In genomic region chr10:51289519-51289918, GRCh38 we compare ENCODE assay signal across 29 cellular contexts.
"Had no signal": no experiment of that assay in that cellular context is flagged by ENCODE, and none has a peak within 500 bp of the region (broad histone marks: within the 10 kb centered on the region; RNA-seq: fewer than 3 reads in every experiment).

No MANE protein-coding gene starts in this region.

- H3K27ac ChIP-seq: adrenal gland, ascending aorta, body of pancreas, brain microvascular endothelial cell, breast epithelium, cardiac muscle cell had no signal

- DNase-seq: activated effector memory CD4-positive, alpha-beta T cell treated with anti-CD3 and anti-CD28 coated beads, Interleukin-2, amount 50 U/mL, for 16 hours; activated effector memory CD4-positive, alpha-beta T cell treated with Interleukin-2 at 50 U/mL for 16 hours; activated gamma-delta T cell; activated gamma-delta T cell treated with Interleukin-2 at 50 U/mL for 16 hours; activated naive CD4-positive, alpha-beta T cell; activated naive CD4-positive, alpha-beta T cell treated with anti-CD3 and anti-CD28 coated beads for 36 hours; activated naive CD4-positive, alpha-beta T cell treated with anti-CD3 and anti-CD28 coated beads, Interleukin-2, amount 10 ng/mL, durations not matched to agents 7 days and 5 days; activated naive CD4-positive, alpha-beta T cell treated with anti-CD3 and anti-CD28 coated beads, Interleukin-2, amount 50 U/mL, for 16 hours; activated naive CD4-positive, alpha-beta T cell treated with Interleukin-2 at 50 U/mL for 16 hours; activated naive CD8-positive, alpha-beta T cell treated with anti-CD3 and anti-CD28 coated beads for 36 hours; activated naive CD8-positive, alpha-beta T cell treated with anti-CD3 and anti-CD28 coated beads, Interleukin-2, amount 10 ng/mL, durations not matched to agents 7 days and 5 days; activated naive CD8-positive, alpha-beta T cell treated with anti-CD3 and anti-CD28 coated beads, Interleukin-2, amount 50 U/mL, for 24 hours; activated T-cell treated with anti-CD3 and anti-CD28 coated beads, Interleukin-2, amount 50 U/mL, for 24 hours; activated T-cell treated with anti-CD3 and anti-CD28 coated beads, Interleukin-2, amount 50 U/mL, for 4 hours; activated T-cell treated with anti-CD3 and anti-CD28 coated beads, Interleukin-2, amount 50 U/mL, for 48 hours; activated T-cell treated with anti-CD3 and anti-CD28 coated beads, Interleukin-2, amount 50 U/mL, for 72 hours; adrenal gland; amniotic stem cell; amygdala; anterior cingulate cortex; aorta; body of pancreas; brain microvascular endothelial cell; caudate nucleus; central memory CD4-positive, alpha-beta T cell; cerebellar nuclear complex had no signal

- H3K9me3 ChIP-seq: ascending aorta, body of pancreas, breast epithelium had no signal

- H3K4me3 ChIP-seq: adrenal gland, ascending aorta, body of pancreas, breast epithelium, cardiac muscle cell had no signal

- H3K36me3 ChIP-seq: adrenal gland, ascending aorta, brain microvascular endothelial cell, breast epithelium, cardiac muscle cell had no signal

- H3K4me1 ChIP-seq: body of pancreas, breast epithelium had no signal
